ENCODE assay signal across 7 cellular contexts in genomic region chrX:81925812-81926211, GRCh38.
"Had no signal": no experiment of that assay in that cellular context is flagged by ENCODE, and none has a peak within 500 bp of the region (broad histone marks: within the 10 kb centered on the region; RNA-seq: fewer than 3 reads in every experiment).

No MANE protein-coding gene starts in this region.

- H3K4me3 Mint-ChIP-seq: IgD-negative memory B cell had no signal

- H3K27me3 Mint-ChIP-seq: IgD-negative memory B cell had no signal

- DNase-seq: IMR-90, KBM-7, KG1 had no signal

- H3K4me3 ChIP-seq: K562 had no signal

- ATAC-seq: HepG2, K562 had no signal

- H3K4me1 Mint-ChIP-seq: IgD-negative memory B cell had no signal

- H3K27ac ChIP-seq: HL-60 had no signal
